ENCODE assay signal across 25 cellular contexts in genomic region chr1:155548706-155549105, GRCh38. TPM values are rescaled to one million over a fixed set of nuclear protein-coding genes. Genes with fewer than 3 reads are reported as not detected.
DNase-seq lines count a peak whose midpoint lies in the region; ATAC-seq, FAIRE-seq and TF ChIP-seq lines count a peak whose summit lies in the region.
"Had no signal": no experiment of that assay in that cellular context is flagged by ENCODE, and none has a peak within 500 bp of the region (broad histone marks: within the 10 kb centered on the region; RNA-seq: fewer than 3 reads in every experiment).

No MANE protein-coding gene starts in this region.

- TF ChIP-seq CTCF in heart left ventricle (IDR thresholded peaks at IDR 0.05): no peak
- no peak for TF ChIP-seq CTCF in GM12878 (IDR thresholded peaks at IDR 0.05 in 2 of 3, conservative IDR thresholded peaks at IDR 0.05 in 1 of 3; ENCODE audit: control insufficient read depth in 2 of 3, extremely low read depth in 1 of 3, insufficient read depth in 1 of 3, low read depth in 3 of 3, low read length in 3 of 3)
- no peak for TF ChIP-seq CTCF in testis (IDR thresholded peaks at IDR 0.05)

- peak; percentile 27 for ATAC-seq in left ventricle myocardium superior
- ATAC-seq in heart left ventricle: no peak
- no peak; the same call in 2 of the 3 replicates for ATAC-seq in GM12878
- no peak for ATAC-seq in stimulated activated memory B cell treated with anti-CD40 and anti-IgM and Interleukin-4, amounts not matched to agents 10 μg/mL and 1 μg/mL and 100 μg/mL, for 72 hours
- ATAC-seq: activated CD8-positive, alpha-beta memory T cell treated with anti-CD3 and anti-CD28 coated beads, Interleukin-2, amount 10 ng/mL, durations not matched to agents 7 days and 5 days had no signal

- peaks cover 88% of the 10 kb centered on the region for H3K79me2 ChIP-seq in GM12878 (ENCODE audit: control insufficient read depth, insufficient read depth, low read length)

- FAIRE-seq in GM12878 (lab: Jason Lieb, UNC): no peak
- FAIRE-seq: astrocyte, islet of Langerhans had no signal

- no peak overlapping the region for H3K4me3 Mint-ChIP-seq in T-helper 2 cell treated with Interferon-gamma antibody and Interleukin-4, amounts not matched to agents 5 μg/mL and 100 μg/mL, for 36 hours
- no peak overlapping the region for H3K4me3 Mint-ChIP-seq in stimulated activated memory B cell treated with anti-CD40 and anti-IgM and Interleukin-4, amounts not matched to agents 10 μg/mL and 1 μg/mL and 100 μg/mL, for 72 hours
- H3K4me3 Mint-ChIP-seq: activated CD8-positive, alpha-beta memory T cell treated with anti-CD3 and anti-CD28 coated beads, Interleukin-2, amount 10 ng/mL, durations not matched to agents 7 days and 5 days; activated naive CD8-positive, alpha-beta T cell treated with anti-CD3 and anti-CD28 coated beads for 36 hours; CD14-positive monocyte; nephron; T-helper 1 cell treated with Interleukin-12 subunit alpha and Interleukin-12 subunit beta and Interleukin-4 antibody, amounts not matched to agents 30 μg/mL and 1 μg/mL, for 36 hours had no signal

- intact Hi-C loops in left ventricle myocardium superior (cut with micrococcal nuclease) (no loop called here), heart left ventricle (cut with DNase I) (no loop called here), GM12878 (cut with micrococcal nuclease; ENCODE audit: unreplicated experiment) (no loop called here), testis (cut with DNase I; ENCODE audit: low total_unique reads) (no loop called here)

- no peaks in the 10 kb centered on the region for H3K27me3 Mint-ChIP-seq in T-helper 2 cell treated with Interferon-gamma antibody and Interleukin-4, amounts not matched to agents 5 μg/mL and 100 μg/mL, for 36 hours (ENCODE audit: low read depth)
- H3K27me3 Mint-ChIP-seq in stimulated activated memory B cell treated with anti-CD40 and anti-IgM and Interleukin-4, amounts not matched to agents 10 μg/mL and 1 μg/mL and 100 μg/mL, for 72 hours: no peaks in the 10 kb centered on the region
- H3K27me3 Mint-ChIP-seq: activated CD8-positive, alpha-beta memory T cell treated with anti-CD3 and anti-CD28 coated beads, Interleukin-2, amount 10 ng/mL, durations not matched to agents 7 days and 5 days; activated naive CD8-positive, alpha-beta T cell treated with anti-CD3 and anti-CD28 coated beads for 36 hours had no signal

- peaks cover 0 to 31% (median 20%) of the 10 kb centered on the region in 12 donors for H3K4me1 ChIP-seq in heart left ventricle
- peaks cover 20% of the 10 kb centered on the region for H3K4me1 ChIP-seq in GM12878 (ENCODE audit: control insufficient read depth, insufficient read depth, low read length)
- peaks cover 7% of the 10 kb centered on the region for H3K4me1 ChIP-seq in testis

- RAD21 ChIA-PET in GM12878 (lab: Charles Lee; ENCODE audit: unreplicated experiment): interaction anchor here (1.2 to 6.0 kb wide), 8 partner anchors 10 to 83 kb away, joined by 3 to 33 read pairs (median 6); partner anchors contain the start of gene ASH1L

- H3K27me3 ChIP-seq in heart left ventricle (no peaks in the 10 kb centered on the region), GM12878 (replicated peaks in 1 of 2; ENCODE audit: control insufficient read depth in 2 of 2, insufficient read depth in 2 of 2, low read length in 1 of 2) (no peaks in the 10 kb centered on the region), testis (no peaks in the 10 kb centered on the region)
- H3K27me3 ChIP-seq: dorsolateral prefrontal cortex, stomach, tibial artery had no signal

- TF ChIP-seq POLR2A in heart left ventricle (IDR thresholded peaks at IDR 0.05): no peak
- TF ChIP-seq POLR2A in GM12878 (IDR thresholded peaks at IDR 0.05; ENCODE audit: low read depth, low read length): no peak
- no peak for TF ChIP-seq POLR2A in testis (IDR thresholded peaks at IDR 0.05)

- DNase-seq in T-helper 2 cell treated with Interferon-gamma antibody and Interleukin-4, amounts not matched to agents 5 μg/mL and 100 μg/mL, for 36 hours (ENCODE audit: low spot score): no peak
- DNase-seq in T-helper 2 cell (no peak), left ventricle myocardium superior (no peak), heart left ventricle (no peak), GM12878 (ENCODE audit: low read depth, low spot score) (no peak), ecto neural progenitor cell (ENCODE audit: low spot score) (no peak), testis (no peak)
- DNase-seq: activated CD4-positive, alpha-beta T cell treated with anti-CD3 and anti-CD28 coated beads for 48 hours; activated CD8-positive, alpha-beta memory T cell treated with anti-CD3 and anti-CD28 coated beads, Interleukin-2, amount 10 ng/mL, durations not matched to agents 7 days and 5 days; activated naive CD8-positive, alpha-beta T cell treated with anti-CD3 and anti-CD28 coated beads for 36 hours; dorsolateral prefrontal cortex; left ventricle myocardium inferior; midbrain; NCI-H1105 treated with DMSO at 0.1 percent for 48 hours; NCI-H1930; NCI-H69; stomach; tibial artery had no signal

- peak overlapping the region; percentile 1 for H3K27ac Mint-ChIP-seq in T-helper 2 cell treated with Interferon-gamma antibody and Interleukin-4, amounts not matched to agents 5 μg/mL and 100 μg/mL, for 36 hours
- H3K27ac Mint-ChIP-seq in stimulated activated memory B cell treated with anti-CD40 and anti-IgM and Interleukin-4, amounts not matched to agents 10 μg/mL and 1 μg/mL and 100 μg/mL, for 72 hours: peak overlapping the region; percentile 87
- H3K27ac Mint-ChIP-seq: activated CD8-positive, alpha-beta memory T cell treated with anti-CD3 and anti-CD28 coated beads, Interleukin-2, amount 10 ng/mL, durations not matched to agents 7 days and 5 days; activated naive CD8-positive, alpha-beta T cell treated with anti-CD3 and anti-CD28 coated beads for 36 hours; T-helper 1 cell treated with Interleukin-12 subunit alpha and Interleukin-12 subunit beta and Interleukin-4 antibody, amounts not matched to agents 30 μg/mL and 1 μg/mL, for 36 hours had no signal

- peaks cover 24% of the 10 kb centered on the region for H3K4me1 Mint-ChIP-seq in T-helper 2 cell treated with Interferon-gamma antibody and Interleukin-4, amounts not matched to agents 5 μg/mL and 100 μg/mL, for 36 hours (ENCODE audit: low read depth)
- H3K4me1 Mint-ChIP-seq in stimulated activated memory B cell treated with anti-CD40 and anti-IgM and Interleukin-4, amounts not matched to agents 10 μg/mL and 1 μg/mL and 100 μg/mL, for 72 hours: peaks cover 70% of the 10 kb centered on the region

- 59 to 77% (median 71%) methylated on average over 2 of the region's 2 CpGs for WGBS in heart left ventricle, 4 donors
- 80% methylated on average over 2 of the region's 2 CpGs for WGBS in GM12878 (ENCODE audit: insufficient coverage, insufficient replicate concordance, low lambda C conversion rate, missing lambda C conversion rate)
- WGBS in testis, 2 donors: 66 to 84% methylated on average over 2 of the region's 2 CpGs

- H3K4me2 ChIP-seq in GM12878 (ENCODE audit: control insufficient read depth, insufficient read depth): peak overlapping the region; percentile 57; the same call in 1 of the 2 replicates

- no peaks in the 10 kb centered on the region for H3K9me3 Mint-ChIP-seq in T-helper 2 cell treated with Interferon-gamma antibody and Interleukin-4, amounts not matched to agents 5 μg/mL and 100 μg/mL, for 36 hours
- no peaks in the 10 kb centered on the region for H3K9me3 Mint-ChIP-seq in stimulated activated memory B cell treated with anti-CD40 and anti-IgM and Interleukin-4, amounts not matched to agents 10 μg/mL and 1 μg/mL and 100 μg/mL, for 72 hours
- H3K9me3 Mint-ChIP-seq: activated naive CD8-positive, alpha-beta T cell treated with anti-CD3 and anti-CD28 coated beads for 36 hours; nephron; T-helper 1 cell treated with Interleukin-12 subunit alpha and Interleukin-12 subunit beta and Interleukin-4 antibody, amounts not matched to agents 30 μg/mL and 1 μg/mL, for 36 hours had no signal

- no peak for TF ChIP-seq EP300 in GM12878 (IDR thresholded peaks at IDR 0.05; ENCODE audit: borderline replicate concordance in 1 of 2, control insufficient read depth in 1 of 2, low read depth in 2 of 2, low read length in 2 of 2)

- H3K4me3 ChIP-seq in heart left ventricle: no peak overlapping the region
- H3K4me3 ChIP-seq in GM12878: no peak overlapping the region
- no peak overlapping the region for H3K4me3 ChIP-seq in testis
- H3K4me3 ChIP-seq: dorsolateral prefrontal cortex, left ventricle myocardium inferior, stomach, tibial artery had no signal

- peaks cover 20% of the 10 kb centered on the region for H3K36me3 Mint-ChIP-seq in T-helper 2 cell treated with Interferon-gamma antibody and Interleukin-4, amounts not matched to agents 5 μg/mL and 100 μg/mL, for 36 hours (ENCODE audit: low read depth)
- H3K36me3 Mint-ChIP-seq in stimulated activated memory B cell treated with anti-CD40 and anti-IgM and Interleukin-4, amounts not matched to agents 10 μg/mL and 1 μg/mL and 100 μg/mL, for 72 hours: peaks cover 22% of the 10 kb centered on the region

- POLR2A ChIA-PET in GM12878 (lab: Charles Lee): interaction anchor here (0.5 to 3.0 kb wide), 7 partner anchors 9 to 299 kb away, joined by 3 to 22 read pairs (median 5); no protein-coding TSS in a partner anchor

- H3K9me3 ChIP-seq in heart left ventricle: no peaks in the 10 kb centered on the region
- H3K9me3 ChIP-seq in GM12878 (replicated peaks; ENCODE audit: control insufficient read depth, insufficient read depth, low read length): no peaks in the 10 kb centered on the region; the same call in 2 of the 3 replicates
- H3K9me3 ChIP-seq in testis: no peaks in the 10 kb centered on the region
- H3K9me3 ChIP-seq: left ventricle myocardium inferior, stomach, tibial artery had no signal

- H4K20me1 ChIP-seq in GM12878 (ENCODE audit: control insufficient read depth, insufficient read depth): no peaks in the 10 kb centered on the region; the same call in 1 of the 2 replicates

- CTCF ChIA-PET in GM12878 (lab: Yijun Ruan, JAX): interaction anchor here (0.9 to 2.0 kb wide), 2 partner anchors 11 to 12 kb away, joined by 3 to 5 read pairs; no protein-coding TSS in a partner anchor

- no peak overlapping the region for H2AFZ ChIP-seq in GM12878 (ENCODE audit: control insufficient read depth, low read depth, low read length)

- no peak overlapping the region for H3K9ac ChIP-seq in GM12878 (ENCODE audit: control insufficient read depth, insufficient read depth, low read length)

- in situ Hi-C loops in GM12878 (cut with MboI): no loop called here

- TSS peak; percentile 38 for BruUV-seq in GM12878 (replicated peaks; lab: Mats Ljungman, UMichigan)

- H3K27ac ChIP-seq in heart left ventricle: no peak overlapping the region
- H3K27ac ChIP-seq in GM12878 (ENCODE audit: control insufficient read depth, insufficient read depth): peak overlapping the region; percentile 67
- H3K27ac ChIP-seq in testis: no peak overlapping the region
- H3K27ac ChIP-seq: 22Rv1, left ventricle myocardium inferior, stomach, tibial artery had no signal

- no peak for TF ChIP-seq RAD21 in GM12878 (IDR thresholded peaks at IDR 0.05; ENCODE audit: insufficient read depth, low read depth, low read length)

- H3K36me3 ChIP-seq in heart left ventricle: peaks cover 0 to 8% (median 0%) of the 10 kb centered on the region in 9 donors
- H3K36me3 ChIP-seq in GM12878 (ENCODE audit: control insufficient read depth in 2 of 2, insufficient read depth in 2 of 2, low read length in 1 of 2): no peaks in the 10 kb centered on the region; a peak in 1 of 4 replicates
- H3K36me3 ChIP-seq in testis (ENCODE audit: low read depth, missing control alignments): no peaks in the 10 kb centered on the region
- H3K36me3 ChIP-seq: left ventricle myocardium inferior had no signal

- SMC1A ChIA-PET in GM12878 (lab: Charles Lee; ENCODE audit: uncharacterized antibody, unreplicated experiment): interaction anchor here (0.6 to 1.7 kb wide), 8 partner anchors 9 to 94 kb away, joined by 3 to 11 read pairs (median 4); no protein-coding TSS in a partner anchor

RNA-seq across cellular contexts. Expression of gene ASH1L, which starts 13.9 kb away (rescaled TPM):
- total RNA-seq in left ventricle myocardium superior (41.1 TPM), heart left ventricle (10 to 100 TPM; 38.3 to 56.0 (median 50.3) TPM), GM12878 (2014; rRNA removed) (14.7 and 17.2 TPM in 2 replicates), GM12878 (2014; rRNA removed; fragmentation: Illumina TruSeq; extraction: Trizol) (22.0 and 22.6 TPM in 2 replicates), GM12878 (2021) (23.9 and 24.5 TPM in 2 replicates), testis (10 to 100 TPM; 87.6 to 93.0 TPM)
- polyA plus RNA-seq in heart left ventricle (10 to 100 TPM in 1 of 2 donors, 1 to 10 TPM in 1; 9.3 to 15.0 TPM), GM12878 (2011; rRNA removed) (22.2 and 22.4 TPM in 2 replicates), GM12878 (2014; fragmentation: Illumina TruSeq; extraction: Trizol) (15.9 and 16.8 TPM in 2 replicates), GM12878 (2014; fragmentation: Nextera tagmentation; extraction: Ambion mirVana) (1 to 10 TPM; 1.7 to 5.9 TPM), GM12878 (2014; rRNA removed) (11.3 and 12.1 TPM in 2 replicates), GM12878 (2016; fragmentation: Nextera tagmentation; extraction: Ambion mirVana) (10 to 100 TPM; 17.3 to 18.6 TPM), testis (ENCODE audit: insufficient read depth, low read depth, low replicate concordance) (20.6 TPM)
- total RNA-seq in GM12878 (2013; cell fraction: nucleolus; rRNA removed): 299 TPM in 2 replicates
- 6.9 TPM for polyA plus RNA-seq in GM12878 (2011; ENCODE audit: low read depth)
- 16.5 and 22.0 TPM in 2 replicates for polyA plus RNA-seq in GM12878 (2011; cell fraction: cytosol; rRNA removed)
- 51.5 and 53.8 TPM in 2 replicates for polyA plus RNA-seq in GM12878 (2011; cell fraction: nucleus; rRNA removed)
- polyA plus RNA-seq in GM12878 (2012): 10.7 and 11.1 TPM in 2 replicates
- polyA minus RNA-seq in GM12878 (2011; rRNA and poly(A)+ RNA removed): 64.2 and 66.3 TPM in 2 replicates
- polyA minus RNA-seq in GM12878 (2011; cell fraction: cytosol; rRNA and poly(A)+ RNA removed): 20.3 and 20.7 TPM in 2 replicates
- 61.3 and 90.6 TPM in 2 replicates for polyA minus RNA-seq in GM12878 (2011; cell fraction: nucleus; rRNA and poly(A)+ RNA removed)
